In genomic region chr22:24233235-24233634, GRCh38 we compare ENCODE assay signal across 32 cellular contexts. TPM values are rescaled to one million over a fixed set of nuclear protein-coding genes. Genes with fewer than 3 reads are reported as not detected.
"Had no signal": no experiment of that assay in that cellular context is flagged by ENCODE, and none has a peak within 500 bp of the region (broad histone marks: within the 10 kb centered on the region; RNA-seq: fewer than 3 reads in every experiment).

No MANE protein-coding gene starts in this region.

- ATAC-seq: activated CD4-positive, CD25-positive, alpha-beta regulatory T cell treated with anti-CD3 and anti-CD28 coated beads, Interleukin-2, amount 50 U/mL, for 24 hours; activated T-cell treated with anti-CD3 and anti-CD28 coated beads, Interleukin-2, amount 50 U/mL, for 4 hours; activated T-helper 17 cell treated with anti-CD3 and anti-CD28 coated beads, Interleukin-2, amount 50 U/mL, for 72 hours; foreskin keratinocyte; gastrocnemius medialis; T-helper 17 cell had no signal

- H3K27me3 Mint-ChIP-seq: activated B cell treated with CpG ODN at 0.5 μM for 24 hours; activated naive CD8-positive, alpha-beta T cell; activated T-helper 17 cell treated with anti-CD3 and anti-CD28 coated beads, Interleukin-2, amount 50 U/mL, for 72 hours; central memory CD8-positive, alpha-beta T cell; dendritic cell treated with granulocyte-macrophage colony-stimulating factor and Interleukin-4, amounts not matched to agents 40 ng/mL and 50 ng/mL, for 4 days; T-helper 17 cell had no signal

- H3K9me3 Mint-ChIP-seq: activated B cell treated with CpG ODN at 0.5 μM for 24 hours; activated CD4-positive, alpha-beta memory T cell treated with anti-CD3 and anti-CD28 coated beads, Interleukin-2, amount 10 ng/mL, durations not matched to agents 7 days and 5 days; activated T-cell treated with anti-CD3 and anti-CD28 coated beads, Interleukin-2, amount 50 U/mL, for 4 hours; activated T-helper 17 cell treated with anti-CD3 and anti-CD28 coated beads, Interleukin-2, amount 50 U/mL, for 72 hours; central memory CD8-positive, alpha-beta T cell; dendritic cell treated with granulocyte-macrophage colony-stimulating factor and Interleukin-4, amounts not matched to agents 40 ng/mL and 50 ng/mL, for 4 days; T-helper 2 cell treated with Interferon-gamma antibody and Interleukin-4, amounts not matched to agents 5 μg/mL and 100 μg/mL, for 36 hours had no signal

- H3K27ac ChIP-seq: brain microvascular endothelial cell, coronary artery, dorsolateral prefrontal cortex, esophagus muscularis mucosa, foreskin keratinocyte, gastrocnemius medialis, WERI-Rb-1 had no signal

- H3K4me3 ChIP-seq: coronary artery, dorsolateral prefrontal cortex, esophagus muscularis mucosa, gastrocnemius medialis had no signal

- H3K4me1 ChIP-seq: esophagus muscularis mucosa, foreskin keratinocyte, gastrocnemius medialis had no signal

- H3K4me3 Mint-ChIP-seq: activated B cell treated with CpG ODN at 0.5 μM for 24 hours; activated CD4-positive, alpha-beta memory T cell treated with anti-CD3 and anti-CD28 coated beads, Interleukin-2, amount 10 ng/mL, durations not matched to agents 7 days and 5 days; activated naive CD8-positive, alpha-beta T cell; activated T-cell treated with anti-CD3 and anti-CD28 coated beads, Interleukin-2, amount 50 U/mL, for 4 hours; activated T-helper 17 cell treated with anti-CD3 and anti-CD28 coated beads, Interleukin-2, amount 50 U/mL, for 72 hours; central memory CD8-positive, alpha-beta T cell; dendritic cell treated with granulocyte-macrophage colony-stimulating factor and Interleukin-4, amounts not matched to agents 40 ng/mL and 50 ng/mL, for 4 days; endodermal cell; T-helper 17 cell; T-helper 2 cell treated with Interferon-gamma antibody and Interleukin-4, amounts not matched to agents 5 μg/mL and 100 μg/mL, for 36 hours had no signal

- H3K27me3 ChIP-seq: brain microvascular endothelial cell, dorsolateral prefrontal cortex, esophagus muscularis mucosa, foreskin keratinocyte, gastrocnemius medialis had no signal

- DNase-seq: activated B cell treated with CpG ODN at 0.5 μM for 24 hours; activated CD4-positive, alpha-beta memory T cell treated with anti-CD3 and anti-CD28 coated beads, Interleukin-2, amount 10 ng/mL, durations not matched to agents 7 days and 5 days; activated CD4-positive, alpha-beta T cell treated with anti-CD3 and anti-CD28 coated beads for 48 hours; activated CD4-positive, alpha-beta T cell treated with anti-CD3 and anti-CD28 coated beads, Interleukin-2, amount 50 U/mL, for 4 hours; activated CD8-positive, alpha-beta memory T cell treated with anti-CD3 and anti-CD28 coated beads for 24 hours; activated effector memory CD4-positive, alpha-beta T cell treated with Interleukin-2 at 50 U/mL for 16 hours; activated gamma-delta T cell treated with Interleukin-2 at 50 U/mL for 16 hours; activated naive CD4-positive, alpha-beta T cell treated with anti-CD3 and anti-CD28 coated beads, Interleukin-2, amount 50 U/mL, for 16 hours; activated naive CD4-positive, alpha-beta T cell treated with Interleukin-2 at 50 U/mL for 16 hours; activated T-cell treated with anti-CD3 and anti-CD28 coated beads, Interleukin-2, amount 50 U/mL, for 4 hours; amniotic stem cell; anterior cingulate cortex; brain microvascular endothelial cell; dorsolateral prefrontal cortex; effector memory CD4-positive, alpha-beta T cell; endodermal cell; foreskin keratinocyte; gastrocnemius medialis; glutamatergic neuron; T-helper 1 cell; T-helper 17 cell; T1000; WERI-Rb-1 had no signal

- H3K4me1 Mint-ChIP-seq: activated B cell treated with CpG ODN at 0.5 μM for 24 hours; activated T-helper 17 cell treated with anti-CD3 and anti-CD28 coated beads, Interleukin-2, amount 50 U/mL, for 72 hours had no signal

- H3K36me3 ChIP-seq: gastrocnemius medialis, WERI-Rb-1 had no signal

- H3K27ac Mint-ChIP-seq: activated B cell treated with CpG ODN at 0.5 μM for 24 hours; activated CD4-positive, alpha-beta memory T cell treated with anti-CD3 and anti-CD28 coated beads, Interleukin-2, amount 10 ng/mL, durations not matched to agents 7 days and 5 days; activated naive CD8-positive, alpha-beta T cell; activated T-helper 17 cell treated with anti-CD3 and anti-CD28 coated beads, Interleukin-2, amount 50 U/mL, for 72 hours; endodermal cell; T-helper 17 cell; T-helper 2 cell treated with Interferon-gamma antibody and Interleukin-4, amounts not matched to agents 5 μg/mL and 100 μg/mL, for 36 hours had no signal

- H3K9me3 ChIP-seq: esophagus muscularis mucosa, gastrocnemius medialis had no signal

RNA-seq across cellular contexts. Expression of gene GGT5, which starts 11.6 kb away (rescaled TPM):
- total RNA-seq: activated B cell treated with CpG ODN at 0.5 μM for 24 hours; activated CD4-positive, alpha-beta memory T cell treated with anti-CD3 and anti-CD28 coated beads, Interleukin-2, amount 10 ng/mL, durations not matched to agents 7 days and 5 days; bronchial epithelial cell; foreskin keratinocyte; T-helper 17 cell had no signal
- polyA plus RNA-seq: foreskin keratinocyte had no signal
